ENCODE assay signal across 9 cellular contexts in the genomic region with DNA sequence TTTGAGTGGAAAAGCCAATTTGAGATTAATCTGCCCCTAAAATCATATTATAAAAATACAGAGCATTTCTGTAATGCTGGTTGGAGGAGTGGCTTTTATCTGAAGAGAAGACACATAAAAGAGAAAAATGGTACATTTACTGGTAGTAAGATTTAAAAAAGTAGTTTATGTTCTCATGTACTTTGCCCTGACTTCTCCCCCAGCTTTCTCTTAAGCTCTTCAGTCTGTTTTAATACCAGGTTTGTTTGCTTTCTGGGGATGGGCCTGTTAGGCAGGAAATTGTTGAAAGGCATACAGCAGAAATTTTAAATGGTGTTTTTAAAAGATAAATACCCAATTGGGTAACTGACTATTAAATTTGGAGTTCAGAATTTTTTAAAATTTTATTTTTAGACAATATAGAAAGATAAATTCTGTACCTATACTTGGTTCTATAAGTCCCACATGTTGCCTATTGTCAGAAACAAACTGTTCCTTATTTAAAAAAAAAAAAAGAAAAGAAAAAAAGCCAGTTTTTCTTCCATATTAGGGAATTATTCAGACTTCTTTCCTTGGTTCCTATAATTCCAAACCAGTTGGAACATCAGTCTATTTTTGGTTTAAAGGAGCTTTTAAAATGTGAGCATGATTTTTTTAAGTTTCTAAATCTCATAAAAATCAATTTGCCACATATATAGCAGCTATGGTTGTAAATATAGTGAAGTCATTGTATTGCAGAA.
A peak's percentile ranks its signal among the peaks of the same experiment; 100 is the strongest.
DNase-seq lines count a peak whose midpoint lies in the region; ATAC-seq lines count a peak whose summit lies in the region.
"Had no signal": no experiment of that assay in that cellular context is flagged by ENCODE, and none has a peak within 500 bp of the region (broad histone marks: within the 10 kb centered on the region; RNA-seq: fewer than 3 reads in every experiment).

No MANE protein-coding gene starts in this region.

- H3K4me1 ChIP-seq in CD4-positive, CD25-positive, alpha-beta regulatory T cell (ENCODE audit: control insufficient read depth, insufficient read depth, low read length, poor library complexity, severe bottlenecking), result peaks cover 62% of the 10 kb centered on the region
- peaks cover 51% of the 10 kb centered on the region for H3K4me1 ChIP-seq in muscle layer of colon (ENCODE audit: insufficient read depth, low read length)

- peak overlapping the region; percentile 8 for H3K9ac ChIP-seq in muscle layer of colon (ENCODE audit: low read length)

- no peaks in the 10 kb centered on the region for H3K27me3 ChIP-seq in CD4-positive, CD25-positive, alpha-beta regulatory T cell (ENCODE audit: control insufficient read depth, insufficient read depth, low read length)
- no peaks in the 10 kb centered on the region for H3K27me3 ChIP-seq in muscle layer of colon (ENCODE audit: control insufficient read depth in 1 of 2, insufficient read depth in 2 of 2, low read length in 2 of 2)

- H3K4me3 ChIP-seq in CD4-positive, CD25-positive, alpha-beta regulatory T cell (ENCODE audit: low read depth, low read length), result peak overlapping the region; percentile 72
- H3K4me3 ChIP-seq in muscle layer of colon (ENCODE audit: low read depth in 1 of 2, low read length in 2 of 2), result peak overlapping the region in 1 of 2 donors; percentile 47

- DNase-seq in CD4-positive, CD25-positive, alpha-beta regulatory T cell, result peak in 1 of 3 donors; percentile 69
- DNase-seq in activated naive CD8-positive, alpha-beta T cell treated with anti-CD3 and anti-CD28 coated beads, Interleukin-2, amount 10 ng/mL, durations not matched to agents 7 days and 5 days, result no peak
- no peak for DNase-seq in NCI-H526 (lab: John Stamatoyannopoulos, UW)

- H3K9me3 ChIP-seq in CD4-positive, CD25-positive, alpha-beta regulatory T cell (ENCODE audit: control insufficient read depth in 2 of 2, low read length in 2 of 2), result no peaks in the 10 kb centered on the region
- H3K9me3 ChIP-seq in muscle layer of colon (ENCODE audit: low read length), result no peaks in the 10 kb centered on the region

- peak overlapping the region; percentile 33 to 82 (median 70) for H3K4me3 Mint-ChIP-seq in CD4-positive, CD25-positive, alpha-beta regulatory T cell
- H3K4me3 Mint-ChIP-seq in activated naive CD8-positive, alpha-beta T cell treated with anti-CD3 and anti-CD28 coated beads, Interleukin-2, amount 10 ng/mL, durations not matched to agents 7 days and 5 days, result peak overlapping the region; percentile 36

- peak overlapping the region; percentile 91 to 95 (median 95) for H3K27ac Mint-ChIP-seq in CD4-positive, CD25-positive, alpha-beta regulatory T cell
- peak overlapping the region; percentile 80 for H3K27ac Mint-ChIP-seq in activated naive CD8-positive, alpha-beta T cell treated with anti-CD3 and anti-CD28 coated beads, Interleukin-2, amount 10 ng/mL, durations not matched to agents 7 days and 5 days

- peaks cover 43 to 94% (median 77%) of the 10 kb centered on the region in 4 donors for H3K4me1 Mint-ChIP-seq in CD4-positive, CD25-positive, alpha-beta regulatory T cell
- H3K4me1 Mint-ChIP-seq in activated naive CD8-positive, alpha-beta T cell treated with anti-CD3 and anti-CD28 coated beads, Interleukin-2, amount 10 ng/mL, durations not matched to agents 7 days and 5 days, result peaks cover 53% of the 10 kb centered on the region

- H3K36me3 ChIP-seq in CD4-positive, CD25-positive, alpha-beta regulatory T cell (ENCODE audit: control insufficient read depth, insufficient read depth, low read length), result no peaks in the 10 kb centered on the region
- H3K36me3 ChIP-seq in muscle layer of colon (ENCODE audit: insufficient read depth, low read length), result no peaks in the 10 kb centered on the region

- H3K36me3 Mint-ChIP-seq in CD4-positive, CD25-positive, alpha-beta regulatory T cell, result peaks cover 5% of the 10 kb centered on the region
- peaks cover 39% of the 10 kb centered on the region for H3K36me3 Mint-ChIP-seq in activated naive CD8-positive, alpha-beta T cell treated with anti-CD3 and anti-CD28 coated beads, Interleukin-2, amount 10 ng/mL, durations not matched to agents 7 days and 5 days

- H3K9me3 Mint-ChIP-seq in CD4-positive, CD25-positive, alpha-beta regulatory T cell, result peaks cover 0 to 1% (median 0%) of the 10 kb centered on the region in 7 donors
- no peaks in the 10 kb centered on the region for H3K9me3 Mint-ChIP-seq in activated naive CD8-positive, alpha-beta T cell treated with anti-CD3 and anti-CD28 coated beads, Interleukin-2, amount 10 ng/mL, durations not matched to agents 7 days and 5 days
- H3K9me3 Mint-ChIP-seq: neural crest cell had no signal

- H3K27me3 Mint-ChIP-seq in CD4-positive, CD25-positive, alpha-beta regulatory T cell, result no peaks in the 10 kb centered on the region
- H3K27me3 Mint-ChIP-seq in activated naive CD8-positive, alpha-beta T cell treated with anti-CD3 and anti-CD28 coated beads, Interleukin-2, amount 10 ng/mL, durations not matched to agents 7 days and 5 days, result no peaks in the 10 kb centered on the region

- POLR2A ChIA-PET in activated naive CD8-positive, alpha-beta T cell treated with anti-CD3 and anti-CD28 coated beads, Interleukin-2, amount 10 ng/mL, durations not matched to agents 7 days and 5 days (lab: Charles Lee), result interaction anchor here (0.7 to 3.1 kb wide), 14 partner anchors 12 to 231 kb away, joined by 3 to 19 read pairs (median 3); partner anchors contain the start of gene RTKN2

- ATAC-seq in CD4-positive, CD25-positive, alpha-beta regulatory T cell (ENCODE audit: low read depth in 2 of 2), result peak; percentile 22 to 28
- ATAC-seq in HG03460 (IDR thresholded peaks at IDR 0.05; ENCODE audit: unreplicated experiment) (peak; percentile 7), GM18909 (IDR thresholded peaks at IDR 0.05; ENCODE audit: poor library complexity, unreplicated experiment) (no peak), HG02588 (IDR thresholded peaks at IDR 0.05; ENCODE audit: unreplicated experiment) (no peak), GM21737 (IDR thresholded peaks at IDR 0.05; ENCODE audit: unreplicated experiment) (no peak)
- ATAC-seq in activated naive CD8-positive, alpha-beta T cell treated with anti-CD3 and anti-CD28 coated beads, Interleukin-2, amount 10 ng/mL, durations not matched to agents 7 days and 5 days (ENCODE audit: low read depth), result no peak

- H3K27ac ChIP-seq in CD4-positive, CD25-positive, alpha-beta regulatory T cell (ENCODE audit: insufficient read depth, low read length, poor library complexity, severe bottlenecking), result peak overlapping the region; percentile 95
- peak overlapping the region; percentile 76 for H3K27ac ChIP-seq in muscle layer of colon (ENCODE audit: low read depth, low read length)

Comparison
In these comparisons a context has a peak if more than half of its experiments do, and no peak if none do; other contexts are left out.
1. ATAC-seq: peak in CD4-positive, CD25-positive, alpha-beta regulatory T cell (2 of 2) and HG03460 (single experiment); none in activated naive CD8-positive, alpha-beta T cell treated with anti-CD3 and anti-CD28 coated beads, Interleukin-2, amount 10 ng/mL, durations not matched to agents 7 days and 5 days (single experiment), GM18909 (single experiment), HG02588 (single experiment) and GM21737 (single experiment).